In the genomic region with DNA sequence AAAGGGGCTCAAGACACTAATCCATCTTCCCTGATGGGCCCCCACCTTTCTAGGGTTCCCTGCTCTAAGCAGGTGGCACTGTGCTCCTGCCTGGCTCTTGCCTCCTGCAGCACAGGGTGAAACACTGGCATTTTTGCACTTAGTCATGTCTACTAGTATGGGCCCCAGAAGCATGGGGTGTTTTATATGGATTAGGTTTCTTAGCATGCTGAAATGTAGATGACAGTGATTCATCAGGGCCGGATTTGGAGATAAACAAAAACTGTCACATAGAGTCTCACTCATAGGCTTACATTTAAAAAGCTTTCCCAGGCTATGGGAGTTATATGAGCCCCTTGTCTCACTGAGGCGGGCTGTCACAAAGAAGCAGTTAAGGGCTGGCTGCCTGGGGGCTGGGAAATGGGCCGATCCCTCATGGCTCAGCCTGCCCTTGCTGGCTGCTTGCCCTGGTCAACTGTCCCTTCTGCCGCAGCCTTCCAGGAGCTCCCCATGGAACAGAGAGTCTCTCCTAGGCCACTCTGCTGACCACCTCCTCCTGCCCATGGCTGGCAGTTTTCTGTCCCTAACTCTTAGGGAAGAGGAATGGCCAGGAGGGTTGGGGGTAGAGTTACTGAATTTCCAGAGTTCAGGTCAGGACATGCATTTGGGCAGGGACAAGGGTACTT, we compare ENCODE assay signal across 9 cellular contexts. TPM values are rescaled to one million over a fixed set of nuclear protein-coding genes. Genes with fewer than 3 reads are reported as not detected.
A peak's percentile ranks its signal among the peaks of the same experiment; 100 is the strongest.
DNase-seq lines count a peak whose midpoint lies in the region; ATAC-seq, FAIRE-seq and TF ChIP-seq lines count a peak whose summit lies in the region.
"Had no signal": no experiment of that assay in that cellular context is flagged by ENCODE, and none has a peak within 500 bp of the region (broad histone marks: within the 10 kb centered on the region; RNA-seq: fewer than 3 reads in every experiment).

No MANE protein-coding gene starts in this region.

- H3K9me3 ChIP-seq in K562 (replicated peaks; ENCODE audit: control insufficient read depth, insufficient read depth, low read depth, low read length) (no peaks in the 10 kb centered on the region), thyroid gland (no peaks in the 10 kb centered on the region)

- H3K27me3 ChIP-seq in K562 (ENCODE audit: control insufficient read depth in 2 of 2, insufficient read depth in 2 of 2, low read length in 2 of 2) (no peaks in the 10 kb centered on the region), thyroid gland (no peaks in the 10 kb centered on the region)

- BruUV-seq in K562 (replicated peaks; lab: Mats Ljungman, UMichigan): no TSS peak

- peaks cover 16 to 38% of the 10 kb centered on the region in 2 experiments; a peak in 3 of 5 replicates for H3K4me1 ChIP-seq in K562 (replicated peaks in 1 of 2; ENCODE audit: control insufficient read depth in 2 of 2, insufficient read depth in 2 of 2, low read length in 2 of 2)
- peaks cover 38 to 56% of the 10 kb centered on the region in 2 donors for H3K4me1 ChIP-seq in thyroid gland

- CTCF ChIA-PET in AG04449 (lab: Yijun Ruan, JAX): interaction anchor here (1.3 kb wide), 1 partner anchor 413 kb away, joined by 3 read pairs; no protein-coding TSS in a partner anchor
- CTCF ChIA-PET in K562 (lab: Yijun Ruan, JAX; ENCODE audit: low intra/inter-chr PET ratio): no interaction called here

- ATAC-seq in K562: peak; percentile 24
- no peak for ATAC-seq in GM21515 (IDR thresholded peaks at IDR 0.05; ENCODE audit: unreplicated experiment)

- intact Hi-C loops in K562 (cut with micrococcal nuclease) (no loop called here), thyroid gland (cut with DNase I) (loop anchor here (10.0 kb wide), 1 partner anchor 51 kb away; no protein-coding TSS in a partner anchor)

- WGBS in K562 (ENCODE audit: insufficient coverage, low coverage, missing lambda C conversion rate): 21% methylated on average over 4 of the region's 4 CpGs
- WGBS in thyroid gland, 2 donors: 72 to 79% methylated on average over 4 of the region's 4 CpGs

- DNase-seq in AG04449 (ENCODE audit: low read depth, low spot score) (peak; percentile 51), HFFc6 (peak; percentile 80), K562 (ENCODE audit: extremely low read depth in 1 of 4, low spot score in 3 of 4) (peak in 1 of 4 experiments; percentile 49), left kidney (ENCODE audit: low read depth, low spot score) (peak; percentile 8), OCI-M1 (lab: John Stamatoyannopoulos, UW) (no peak), DMS114 treated with DMSO at 0.1 percent for 48 hours (lab: John Stamatoyannopoulos, UW; ENCODE audit: unreplicated experiment) (no peak), thyroid gland (no peak)
- DNase-seq: NCI-H524 had no signal

- no peaks in the 10 kb centered on the region for H3K9me3 Mint-ChIP-seq in HFFc6

- H3K79me2 ChIP-seq in K562 (ENCODE audit: control insufficient read depth, insufficient read depth, low read length): peaks cover 98% of the 10 kb centered on the region

- no peaks in the 10 kb centered on the region; the same call in 1 of the 2 replicates for H3K27me3 Mint-ChIP-seq in HFFc6 (ENCODE audit: insufficient read depth)

- H3K4me3 ChIP-seq in AG04449 (ENCODE audit: low read depth, low read length) (peak overlapping the region; percentile 8; the same call in 1 of the 2 replicates), K562 (no peak overlapping the region), thyroid gland (replicated peaks in 1 of 3) (no peak overlapping the region)

- H3K27ac Mint-ChIP-seq in HFFc6: peak overlapping the region; percentile 77

- no peak for TF ChIP-seq RAD21 in K562 (CRISPR knock-in tag; conservative IDR thresholded peaks at IDR 0.05 in 1 of 2, IDR thresholded peaks at IDR 0.05 in 1 of 2)

- H3K27ac ChIP-seq in K562 (ENCODE audit: extremely low read depth, low read depth, low read length) (peak overlapping the region; percentile 48; the same call in 2 of the 3 replicates), thyroid gland (no peak overlapping the region)

- in situ Hi-C loops in K562 (cut with MboI): no loop called here

- H3K9me1 ChIP-seq in K562 (ENCODE audit: control insufficient read depth, insufficient read depth, low read length): peaks cover 9% of the 10 kb centered on the region

- H3K36me3 ChIP-seq in K562 (ENCODE audit: control insufficient read depth, insufficient read depth, low read length): peaks cover 33% of the 10 kb centered on the region; the same call in 1 of the 3 replicates
- H3K36me3 ChIP-seq in thyroid gland: no peaks in the 10 kb centered on the region

- H4K20me1 ChIP-seq in K562 (replicated peaks; ENCODE audit: control insufficient read depth, insufficient read depth, low read length): peaks cover 61% of the 10 kb centered on the region

- peak; percentile 22; the same call in 1 of the 2 replicates for TF ChIP-seq EP300 in K562 (IDR thresholded peaks at IDR 0.05; ENCODE audit: low read length)

- peak overlapping the region in 1 of 2 experiments; percentile 61; a peak in 2 of 4 replicates for H3K9ac ChIP-seq in K562 (ENCODE audit: insufficient read depth in 1 of 2, low read depth in 2 of 2, low read length in 2 of 2)

- peaks cover 11% of the 10 kb centered on the region for H3K36me3 Mint-ChIP-seq in HFFc6 (ENCODE audit: low read depth)

- TF ChIP-seq POLR2A in K562 (conservative IDR thresholded peaks at IDR 0.05): no peak
- no peak for TF ChIP-seq POLR2A in thyroid gland (IDR thresholded peaks at IDR 0.05)

- no peak overlapping the region for H3K4me2 ChIP-seq in K562 (ENCODE audit: insufficient read depth, low read length)

- H3K4me1 Mint-ChIP-seq in HFFc6 (ENCODE audit: low read depth): peaks cover 93% of the 10 kb centered on the region

- peak; percentile 35 for FAIRE-seq in K562 (lab: Jason Lieb, UNC)

- no peak overlapping the region for H2AFZ ChIP-seq in K562 (ENCODE audit: low read depth, low read length)

- TF ChIP-seq CTCF in AG04449 (IDR thresholded peaks at IDR 0.05; ENCODE audit: insufficient read depth, low read length, missing control alignments) (no peak), HFFc6 (IDR thresholded peaks at IDR 0.05) (no peak), K562 (IDR thresholded peaks at IDR 0.05 in 2 of 3, conservative IDR thresholded peaks at IDR 0.05 in 1 of 3; ENCODE audit: insufficient read depth in 2 of 3, low read depth in 1 of 3, low read length in 3 of 3) (no peak), thyroid gland (IDR thresholded peaks at IDR 0.05) (no peak)

- H3K4me3 Mint-ChIP-seq in HFFc6: peak overlapping the region; percentile 42

- POLR2A ChIA-PET in AG04449 (lab: Yijun Ruan, JAX): interaction anchor here (1.1 kb wide), 1 partner anchor 31 kb away, joined by 5 read pairs; no protein-coding TSS in a partner anchor
- POLR2A ChIA-PET in K562 (lab: Yijun Ruan, JAX): interaction anchor here (0.9 to 3.1 kb wide), 2 partner anchors 12 to 14 kb away, joined by 3 to 7 read pairs; no protein-coding TSS in a partner anchor

TF ChIP-seq in K562, 482 proteins besides CTCF, POLR2A, EP300 and RAD21 (continues in another document):
- TF ChIP-seq NR1H2 (CRISPR knock-in tag; IDR thresholded peaks at IDR 0.05): no peak
- TF ChIP-seq NONO (IDR thresholded peaks at IDR 0.05; ENCODE audit: low read depth in 2 of 2, low read length in 1 of 2): no peak
- TF ChIP-seq, protein P1, sequence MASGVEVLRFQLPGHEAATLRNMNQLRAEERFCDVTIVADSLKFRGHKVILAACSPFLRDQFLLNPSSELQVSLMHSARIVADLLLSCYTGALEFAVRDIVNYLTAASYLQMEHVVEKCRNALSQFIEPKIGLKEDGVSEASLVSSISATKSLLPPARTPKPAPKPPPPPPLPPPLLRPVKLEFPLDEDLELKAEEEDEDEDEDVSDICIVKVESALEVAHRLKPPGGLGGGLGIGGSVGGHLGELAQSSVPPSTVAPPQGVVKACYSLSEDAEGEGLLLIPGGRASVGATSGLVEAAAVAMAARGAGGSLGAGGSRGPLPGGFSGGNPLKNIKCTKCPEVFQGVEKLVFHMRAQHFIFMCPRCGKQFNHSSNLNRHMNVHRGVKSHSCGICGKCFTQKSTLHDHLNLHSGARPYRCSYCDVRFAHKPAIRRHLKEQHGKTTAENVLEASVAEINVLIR (CRISPR knock-in tag; IDR thresholded peaks at IDR 0.05): no peak
- TF ChIP-seq SMARCA4 (IDR thresholded peaks at IDR 0.05): 0 out of 2 replicates have a peak, but pooled peaks have one; percentile 25
- TF ChIP-seq PHF21A (IDR thresholded peaks at IDR 0.05; ENCODE audit: borderline replicate concordance, low read depth): peak; percentile 83; the same call in 1 of the 2 replicates
- no peak for TF ChIP-seq SP2 (IDR thresholded peaks at IDR 0.05; ENCODE audit: extremely low read depth, low read depth, low read length, poor library complexity, severe bottlenecking)
- TF ChIP-seq GATAD2A (IDR thresholded peaks at IDR 0.05): no peak
- TF ChIP-seq NCOA2 (IDR thresholded peaks at IDR 0.05; ENCODE audit: partially characterized antibody in 2 of 2): no peak
- TF ChIP-seq NFE2 (IDR thresholded peaks at IDR 0.05; ENCODE audit: low read depth): peak; percentile 2; the same call in 1 of the 2 replicates
- TF ChIP-seq JUND (IDR thresholded peaks at IDR 0.05; ENCODE audit: borderline replicate concordance, low read depth, low read length): peak; percentile 41; the same call in 1 of the 2 replicates
- no peak for TF ChIP-seq JUND (tag; IDR thresholded peaks at IDR 0.05; ENCODE audit: borderline replicate concordance, low read depth, low read length)

RNA-seq across cellular contexts. Expression of a gene that starts 6.5 kb away (rescaled TPM):
- total RNA-seq in HFFc6 (2021; fragmentation: NEBNext Ultra II Directional; extraction: Animal tissue kit (Norgen Biotek cat#: 25700)): 100 to 1,000 TPM; 174 to 194 (median 181) TPM
- total RNA-seq in K562 (2011; cell fraction: chromatin; rRNA removed; ENCODE audit: low replicate concordance): 96.1 and 131 TPM in 2 replicates
- total RNA-seq in K562 (2011; cell fraction: nucleolus; rRNA removed): 139 and 145 TPM in 2 replicates
- 159 and 198 TPM in 2 replicates for total RNA-seq in K562 (2011; cell fraction: nucleoplasm; rRNA removed)
- total RNA-seq in K562 (2014; rRNA removed): 51.9 and 66.5 TPM in 2 replicates
- total RNA-seq in K562 (2014; rRNA removed; fragmentation: Illumina TruSeq; extraction: Trizol): 33.3 and 34.6 TPM in 2 replicates
- total RNA-seq in K562 (2015; rRNA removed; fragmentation: Illumina TruSeq; extraction: Trizol): 54.6 and 56.7 TPM in 2 replicates
- 98.2 and 106 TPM in 2 replicates for total RNA-seq in K562 (2021)
- 37.2 and 41.8 TPM in 2 replicates for polyA plus RNA-seq in K562 (2011; rRNA removed)
- polyA plus RNA-seq in K562 (2011; cell fraction: cytosol; rRNA removed): 53.2 and 59.2 TPM in 2 replicates
- 54.3 and 75.7 TPM in 2 replicates for polyA plus RNA-seq in K562 (2011; cell fraction: nucleus; rRNA removed)
- 75.0 and 88.5 TPM in 2 replicates for polyA plus RNA-seq in K562 (2012)
- polyA plus RNA-seq in K562 (2014; fragmentation: Illumina TruSeq; extraction: Trizol): 58.5 and 67.9 TPM in 2 replicates
- 1 to 10 TPM; 1.6 to 1.8 TPM for polyA plus RNA-seq in K562 (2014; fragmentation: Nextera tagmentation; extraction: Ambion mirVana)
- 66.9 and 67.9 TPM in 2 replicates for polyA plus RNA-seq in K562 (2014; rRNA removed)
- polyA minus RNA-seq in K562 (2011; rRNA and poly(A)+ RNA removed): 34.0 and 50.2 TPM in 2 replicates
- 40.9 and 44.3 TPM in 2 replicates for polyA minus RNA-seq in K562 (2011; cell fraction: cytosol; rRNA and poly(A)+ RNA removed)
- polyA minus RNA-seq in K562 (2011; cell fraction: nucleus; rRNA and poly(A)+ RNA removed): 25.2 and 30.3 TPM in 2 replicates
- total RNA-seq in thyroid gland: 10 to 100 TPM; 26.2 to 48.9 (median 42.3) TPM

Comparison
In these comparisons a context has a peak if more than half of its experiments do, and no peak if none do; other contexts are left out.
1. DNase-seq: peak in AG04449 (single experiment), HFFc6 (single experiment) and left kidney (single experiment); none in OCI-M1 (single experiment), DMS114 treated with DMSO at 0.1 percent for 48 hours (single experiment) and thyroid gland (0 of 2).